In the genomic region with DNA sequence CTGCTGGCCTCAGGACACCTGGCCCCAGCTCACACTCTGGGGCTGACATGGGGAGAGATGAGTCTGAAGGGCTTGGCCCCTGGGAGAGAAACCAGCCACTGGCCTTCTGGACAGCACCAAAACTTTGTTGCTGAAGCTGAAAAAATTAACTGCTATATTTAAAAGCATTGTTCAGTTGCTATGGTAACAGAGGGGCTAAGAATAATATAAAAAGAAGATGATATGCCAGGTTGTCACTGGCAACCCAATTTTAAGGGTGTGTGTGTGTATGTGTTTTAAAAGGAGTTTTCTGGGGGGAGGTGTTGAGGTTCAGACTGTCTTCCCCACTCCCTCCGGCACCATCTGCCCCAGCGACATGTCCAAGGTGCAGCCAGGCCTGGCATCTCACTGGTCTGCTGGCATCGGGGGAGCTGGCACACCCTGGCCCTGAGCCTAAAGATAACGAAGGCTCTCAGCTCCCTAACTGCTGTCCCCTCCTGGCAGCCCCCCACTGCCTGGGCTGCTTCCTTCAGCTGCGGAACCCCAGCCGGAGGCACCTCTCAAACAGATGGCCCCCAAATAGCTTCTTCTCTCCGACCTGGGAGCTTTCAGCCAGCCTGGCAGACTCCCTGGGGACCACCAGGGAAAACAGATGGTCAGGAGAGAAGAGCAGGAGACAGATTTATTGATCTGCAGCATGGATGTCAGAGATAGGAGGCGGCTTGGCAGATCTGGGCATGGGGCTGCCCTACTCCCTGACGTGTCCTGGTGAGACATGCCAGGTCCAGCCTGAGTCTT, we compare ENCODE assay signal across 15 cellular contexts.
A peak's percentile ranks its signal among the peaks of the same experiment; 100 is the strongest.
DNase-seq lines count a peak whose midpoint lies in the region; ATAC-seq, FAIRE-seq and TF ChIP-seq lines count a peak whose summit lies in the region.
"Had no signal": no experiment of that assay in that cellular context is flagged by ENCODE, and none has a peak within 500 bp of the region (broad histone marks: within the 10 kb centered on the region; RNA-seq: fewer than 3 reads in every experiment).

No MANE protein-coding gene starts in this region.

- H3K4me3 ChIP-seq in HepG2 (replicated peaks in 1 of 3; ENCODE audit: insufficient read depth in 1 of 3, low read depth in 2 of 3, low read length in 3 of 3): no peak overlapping the region
- H3K4me3 ChIP-seq in right lobe of liver: no peak overlapping the region
- H3K4me3 ChIP-seq: breast epithelium, gastrocnemius medialis, ovary, tibial artery had no signal

- 59% methylated on average over 6 of the region's 9 CpGs for WGBS in HepG2 (ENCODE audit: low lambda C conversion rate)
- WGBS in right lobe of liver (ENCODE audit: insufficient coverage, low coverage, low lambda C conversion rate, missing lambda C conversion rate): 94% methylated on average over 4 of the region's 9 CpGs

- no peak for FAIRE-seq in HepG2 (lab: Jason Lieb, UNC)
- FAIRE-seq in urothelium cell line (lab: Jason Lieb, UNC): peak; percentile 50
- FAIRE-seq: endometrium had no signal

- no peak for TF ChIP-seq POLR2A in HepG2 (IDR thresholded peaks at IDR 0.05; ENCODE audit: insufficient read depth in 1 of 2, low read depth in 2 of 2, low read length in 2 of 2)
- no peak for TF ChIP-seq POLR2A in right lobe of liver (IDR thresholded peaks at IDR 0.05)

- H2AFZ ChIP-seq in HepG2 (ENCODE audit: low read length): no peak overlapping the region

- in situ Hi-C loops in HepG2 (cut with HindIII; ENCODE audit: extremely low pct_ligation_motif_present, low pct_unique_long_range_greater_than_20kb): no loop called here

- H3K4me2 ChIP-seq in HepG2 (ENCODE audit: low read depth, low read length): no peak overlapping the region

- CTCF ChIA-PET in HepG2 (lab: Yijun Ruan, JAX; ENCODE audit: low intra/inter-chr PET ratio, low total read pairs): no interaction called here

- no peaks in the 10 kb centered on the region for H3K27me3 Mint-ChIP-seq in T-helper 17 cell
- H3K27me3 Mint-ChIP-seq: activated CD4-positive, alpha-beta memory T cell treated with anti-CD3 and anti-CD28 coated beads, Interleukin-2, amount 10 ng/mL, durations not matched to agents 7 days and 5 days had no signal

- no peak overlapping the region for H3K4me3 Mint-ChIP-seq in T-helper 17 cell
- H3K4me3 Mint-ChIP-seq: activated CD4-positive, alpha-beta memory T cell treated with anti-CD3 and anti-CD28 coated beads, Interleukin-2, amount 10 ng/mL, durations not matched to agents 7 days and 5 days had no signal

- ATAC-seq in HepG2: no peak
- ATAC-seq in right lobe of liver: no peak
- ATAC-seq in T-helper 17 cell: no peak
- ATAC-seq: gastrocnemius medialis had no signal

- intact Hi-C loops in HepG2 (cut with micrococcal nuclease; ENCODE audit: unreplicated experiment) (no loop called here), right lobe of liver (cut with DNase I) (no loop called here)

- no peak for TF ChIP-seq EP300 in HepG2 (IDR thresholded peaks at IDR 0.05; ENCODE audit: low read depth in 2 of 2, low read length in 2 of 2)
- no peak for TF ChIP-seq EP300 in HepG2 (CRISPR knock-in tag; IDR thresholded peaks at IDR 0.05; ENCODE audit: borderline replicate concordance)

- TF ChIP-seq CTCF in HepG2 (CRISPR knock-in tag; IDR thresholded peaks at IDR 0.05) (no peak), right lobe of liver (IDR thresholded peaks at IDR 0.05) (no peak)

- BruUV-seq in HepG2 (replicated peaks; lab: Mats Ljungman, UMichigan): no TSS peak

- no peak for DNase-seq in HepG2 (ENCODE audit: low spot score)
- DNase-seq in right lobe of liver: no peak
- DNase-seq in T-helper 17 cell: no peak
- DNase-seq in kidney glomerular epithelial cell (lab: John Stamatoyannopoulos, UW): peak; percentile 16
- no peak for DNase-seq in urothelium cell line (ENCODE audit: low spot score)
- DNase-seq in NCI-H748 (lab: John Stamatoyannopoulos, UW; ENCODE audit: unreplicated experiment): no peak
- DNase-seq in AG20443 (ENCODE audit: low spot score): no peak
- DNase-seq in stimulated activated CD4-positive, alpha-beta T cell treated with anti-CD3 and anti-CD28 coated beads, Interleukin-2, amount 100 ng/mL, for 24 hours: no peak
- DNase-seq: activated CD4-positive, alpha-beta memory T cell treated with anti-CD3 and anti-CD28 coated beads, Interleukin-2, amount 10 ng/mL, durations not matched to agents 7 days and 5 days; activated gamma-delta T cell; gastrocnemius medialis; ovary; tibial artery had no signal

- H3K27ac ChIP-seq in HepG2 (ENCODE audit: extremely low read length, insufficient read depth, low read length) (no peak overlapping the region), right lobe of liver (no peak overlapping the region)
- H3K27ac ChIP-seq: breast epithelium, gastrocnemius medialis, ovary, tibial artery had no signal

- POLR2A ChIA-PET in HepG2 (lab: Yijun Ruan, JAX): no interaction called here

- H3K36me3 ChIP-seq in HepG2 (replicated peaks in 1 of 2; ENCODE audit: control insufficient read depth in 1 of 2, insufficient read depth in 2 of 2, low read length in 2 of 2) (no peaks in the 10 kb centered on the region), right lobe of liver (no peaks in the 10 kb centered on the region)
- H3K36me3 ChIP-seq: breast epithelium, gastrocnemius medialis, ovary, tibial artery had no signal

- no peaks in the 10 kb centered on the region for H3K4me1 ChIP-seq in HepG2 (ENCODE audit: insufficient read depth, low read length)
- H3K4me1 ChIP-seq in right lobe of liver: no peaks in the 10 kb centered on the region
- H3K4me1 ChIP-seq: breast epithelium, gastrocnemius medialis had no signal

- peak overlapping the region; percentile 68 for H3K27ac Mint-ChIP-seq in T-helper 17 cell
- H3K27ac Mint-ChIP-seq: activated CD4-positive, alpha-beta memory T cell treated with anti-CD3 and anti-CD28 coated beads, Interleukin-2, amount 10 ng/mL, durations not matched to agents 7 days and 5 days had no signal

- H3K9ac ChIP-seq in HepG2 (ENCODE audit: insufficient read depth, low read depth, low read length): no peak overlapping the region

- no peaks in the 10 kb centered on the region for H4K20me1 ChIP-seq in HepG2 (ENCODE audit: insufficient read depth, low read length)

- TF ChIP-seq RAD21 in HepG2 (CRISPR knock-in tag; IDR thresholded peaks at IDR 0.05): no peak

- H3K79me2 ChIP-seq in HepG2 (ENCODE audit: insufficient read depth, low read length): no peaks in the 10 kb centered on the region

- H3K9me3 ChIP-seq in HepG2 (ENCODE audit: low read length): no peaks in the 10 kb centered on the region
- H3K9me3 ChIP-seq in right lobe of liver: no peaks in the 10 kb centered on the region
- no peaks in the 10 kb centered on the region for H3K9me3 ChIP-seq in T-helper 17 cell (ENCODE audit: control insufficient read depth, low read length, poor library complexity, severe bottlenecking)
- H3K9me3 ChIP-seq: breast epithelium, gastrocnemius medialis, ovary, tibial artery had no signal

- H3K36me3 Mint-ChIP-seq in T-helper 17 cell (ENCODE audit: low read depth): no peaks in the 10 kb centered on the region

- peaks cover 24% of the 10 kb centered on the region for H3K4me1 Mint-ChIP-seq in T-helper 17 cell

- H3K27me3 ChIP-seq in HepG2 (ENCODE audit: control insufficient read depth in 1 of 2, insufficient read depth in 2 of 2, low read length in 2 of 2) (peaks cover 3 to 17% of the 10 kb centered on the region in 2 experiments; a peak in 2 of 5 replicates), right lobe of liver (no peaks in the 10 kb centered on the region)
- H3K27me3 ChIP-seq: breast epithelium, gastrocnemius medialis, ovary, tibial artery had no signal

TF ChIP-seq in HepG2, 621 proteins besides CTCF, POLR2A, EP300 and RAD21:
- TF ChIP-seq ZNF572 (CRISPR knock-in tag; IDR thresholded peaks at IDR 0.05): no peak
- TF ChIP-seq RFX1 (IDR thresholded peaks at IDR 0.05): peak; percentile 45; the same call in 1 of the 2 replicates
